ENCODE assay signal across 9 cellular contexts in the genomic region with DNA sequence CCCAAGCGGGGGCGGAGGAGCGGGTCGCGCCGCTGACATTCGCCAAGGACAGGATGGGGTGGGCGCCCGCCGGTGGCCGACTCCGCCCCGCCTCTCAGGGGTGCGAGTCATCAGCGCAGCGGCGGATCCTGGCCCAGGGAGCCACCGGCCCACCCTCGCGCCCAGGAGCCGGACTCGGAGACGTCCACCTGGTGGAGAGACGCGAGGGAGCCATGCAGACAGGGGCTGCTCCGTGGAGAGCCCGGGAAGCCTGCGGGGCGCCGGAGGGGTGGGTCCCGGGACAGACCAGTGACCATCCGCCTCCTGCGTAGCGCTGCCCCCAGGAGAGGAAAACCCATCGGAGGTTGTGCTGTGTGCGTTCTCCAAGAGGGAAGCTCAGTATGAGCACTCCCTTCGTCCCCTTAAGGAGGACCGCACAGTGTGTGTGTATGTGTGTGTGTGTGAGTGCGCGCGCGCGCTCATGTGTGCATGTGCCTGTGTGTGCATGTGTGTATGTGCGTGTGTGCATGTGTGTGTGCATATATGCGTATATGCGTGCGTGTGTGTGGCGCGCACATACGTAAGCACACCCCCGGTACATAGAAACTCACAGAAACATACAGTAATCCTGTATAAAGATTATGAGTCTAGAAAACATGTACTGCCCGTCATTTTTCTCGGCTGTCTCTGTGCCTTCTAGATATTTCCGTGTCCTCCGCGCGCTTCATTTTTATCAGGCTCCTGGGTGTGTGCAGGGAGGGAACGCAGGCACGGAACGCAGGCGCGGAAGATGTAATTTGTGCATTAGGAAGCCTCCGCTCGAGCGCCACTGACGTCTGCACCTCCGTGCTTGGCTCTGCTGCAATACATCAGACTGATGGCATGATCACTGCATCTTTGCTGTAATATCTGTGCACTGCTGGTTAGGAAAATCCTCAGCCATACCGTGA.
DNase-seq lines count a peak whose midpoint lies in the region; ATAC-seq and TF ChIP-seq lines count a peak whose summit lies in the region.
"Had no signal": no experiment of that assay in that cellular context is flagged by ENCODE, and none has a peak within 500 bp of the region (broad histone marks: within the 10 kb centered on the region; RNA-seq: fewer than 3 reads in every experiment).

No MANE protein-coding gene starts in this region.

- H3K4me3 ChIP-seq in BJ (ENCODE audit: low read depth, low read length) (peak overlapping the region; percentile 36), SJSA1 (peak overlapping the region; percentile 36), parathyroid adenoma (ENCODE audit: low read depth, low read length) (no peak overlapping the region)

- H3K9ac ChIP-seq in parathyroid adenoma, result no peak overlapping the region

- no peaks in the 10 kb centered on the region for H3K36me3 ChIP-seq in BJ (ENCODE audit: control insufficient read depth, insufficient read depth, low read length)
- no peaks in the 10 kb centered on the region for H3K36me3 ChIP-seq in SJSA1
- no peaks in the 10 kb centered on the region for H3K36me3 ChIP-seq in parathyroid adenoma (ENCODE audit: control insufficient read depth, insufficient read depth, low read length)

- CTCF ChIA-PET in BJ (lab: Yijun Ruan, JAX), result interaction anchor here (0.8 to 0.9 kb wide), 2 partner anchors 71 to 124 kb away, joined by 3 read pairs; no protein-coding TSS in a partner anchor

- no peak overlapping the region for H2AFZ ChIP-seq in parathyroid adenoma

- H3K79me2 ChIP-seq in parathyroid adenoma, result no peaks in the 10 kb centered on the region

- H3K4me1 ChIP-seq in SJSA1 (replicated peaks) (peaks cover 35% of the 10 kb centered on the region), parathyroid adenoma (no peaks in the 10 kb centered on the region)

- DNase-seq in BJ (ENCODE audit: low read depth) (no peak), SJSA1 (ENCODE audit: low read depth in 1 of 2, low spot score in 2 of 2) (peak; percentile 43 to 47), Right ventricle myocardium superior (peak; percentile 60), NCI-H128 (lab: John Stamatoyannopoulos, UW; ENCODE audit: unreplicated experiment) (no peak)

- peak overlapping the region; percentile 12 for H3K4me2 ChIP-seq in parathyroid adenoma (ENCODE audit: low read length)

- intact Hi-C loops in Right ventricle myocardium superior (cut with DNase I), result no loop called here

- no peaks in the 10 kb centered on the region for H3K27me3 ChIP-seq in BJ (ENCODE audit: control insufficient read depth, insufficient read depth, low read length)
- H3K27me3 ChIP-seq in SJSA1 (replicated peaks), result peaks cover 17% of the 10 kb centered on the region
- peaks cover 15% of the 10 kb centered on the region for H3K27me3 ChIP-seq in parathyroid adenoma (ENCODE audit: control insufficient read depth, insufficient read depth, low read length)

- H3K9me3 ChIP-seq in SJSA1 (replicated peaks) (no peaks in the 10 kb centered on the region), parathyroid adenoma (ENCODE audit: control insufficient read depth, low read length) (no peaks in the 10 kb centered on the region)

- no peak overlapping the region for H3K27ac ChIP-seq in SJSA1
- no peak overlapping the region for H3K27ac ChIP-seq in parathyroid adenoma
- H3K27ac ChIP-seq: HL-60 had no signal

- no peak for TF ChIP-seq CTCF in BJ (IDR thresholded peaks at IDR 0.05; ENCODE audit: insufficient read depth, low read depth, low read length)
- TF ChIP-seq CTCF in parathyroid adenoma (IDR thresholded peaks at IDR 0.05), result no peak

- POLR2A ChIA-PET in BJ (lab: Charles Lee), result no interaction called here

- ATAC-seq in Right ventricle myocardium superior (ENCODE audit: poor library complexity), result peak; percentile 5
- ATAC-seq in HG03469 (IDR thresholded peaks at IDR 0.05; ENCODE audit: unreplicated experiment), result no peak
- ATAC-seq in GM18870 (IDR thresholded peaks at IDR 0.05; ENCODE audit: unreplicated experiment), result no peak
- no peak for ATAC-seq in HG02981 (IDR thresholded peaks at IDR 0.05; ENCODE audit: unreplicated experiment)

Comparison
In these comparisons a context has a peak if more than half of its experiments do, and no peak if none do; other contexts are left out.
1. DNase-seq: peak in SJSA1 (2 of 2) and Right ventricle myocardium superior (single experiment); none in BJ (single experiment) and NCI-H128 (single experiment).